Comparison of ENCODE assay signal across 22 cellular contexts in genomic region chr12:87025976-87026375, GRCh38.
"Had no signal": no experiment of that assay in that cellular context is flagged by ENCODE, and none has a peak within 500 bp of the region (broad histone marks: within the 10 kb centered on the region; RNA-seq: fewer than 3 reads in every experiment).

No MANE protein-coding gene starts in this region.

- H3K27ac ChIP-seq: dorsolateral prefrontal cortex, gastrocnemius medialis, left lung, psoas muscle, sigmoid colon, stomach, thyroid gland, vagina had no signal

- H3K27me3 ChIP-seq: dorsolateral prefrontal cortex, gastrocnemius medialis, left lung, sigmoid colon, stomach, thyroid gland, vagina had no signal

- H3K9me3 ChIP-seq: gastrocnemius medialis, psoas muscle, sigmoid colon, thyroid gland, vagina had no signal

- H3K36me3 ChIP-seq: gastrocnemius medialis, left lung, sigmoid colon, stomach, thyroid gland, vagina had no signal

- ATAC-seq: gastrocnemius medialis; left cardiac atrium; left lung; mucosa of descending colon; psoas muscle; right cardiac atrium; stimulated activated effector memory CD8-positive, alpha-beta T cell treated with anti-CD3 and anti-CD28 coated beads, Interleukin-12 subunit alpha, Interleukin-12 subunit beta, amount 100 ng/mL, for 72 hours had no signal

- DNase-seq: dorsolateral prefrontal cortex; effector CD4-positive, alpha-beta T cell; foreskin fibroblast; gastrocnemius medialis; head of caudate nucleus; left cardiac atrium; left lung; mucosa of descending colon; naive B cell; nucleus accumbens; posterior cingulate gyrus; psoas muscle; right cardiac atrium; sigmoid colon; stimulated activated CD4-positive, alpha-beta T cell treated with anti-CD3 and anti-CD28 coated beads, Interleukin-2, amount 100 ng/mL, for 24 hours; stimulated activated CD4-positive, alpha-beta T cell treated with anti-CD3 and anti-CD28 coated beads, Interleukin-4, amount 100 ng/mL, for 24 hours; stimulated activated naive CD4-positive, alpha-beta T cell treated with Interleukin-2 at 50 U/mL for 16 hours; stomach; thyroid gland; trophoblast cell had no signal

- H3K4me3 ChIP-seq: dorsolateral prefrontal cortex, gastrocnemius medialis, left lung, mucosa of descending colon, psoas muscle, sigmoid colon, stomach, thyroid gland, vagina had no signal

- H3K4me1 ChIP-seq: gastrocnemius medialis, left lung, psoas muscle, sigmoid colon, stomach, thyroid gland, vagina had no signal
